In genomic region chr3:47018269-47018611, GRCh38 we compare ENCODE assay signal across 16 cellular contexts. TPM values are rescaled to one million over a fixed set of nuclear protein-coding genes. Genes with fewer than 3 reads are reported as not detected.
DNase-seq lines count a peak whose midpoint lies in the region; ATAC-seq and TF ChIP-seq lines count a peak whose summit lies in the region.
"Had no signal": no experiment of that assay in that cellular context is flagged by ENCODE, and none has a peak within 500 bp of the region (broad histone marks: within the 10 kb centered on the region; RNA-seq: fewer than 3 reads in every experiment).

No MANE protein-coding gene starts in this region.

- no peak for DNase-seq in activated naive CD4-positive, alpha-beta T cell treated with anti-CD3 and anti-CD28 coated beads for 36 hours
- DNase-seq in activated naive CD4-positive, alpha-beta T cell treated with anti-CD3 and anti-CD28 coated beads, Interleukin-2, amount 10 ng/mL, durations not matched to agents 7 days and 5 days = no peak
- DNase-seq in activated CD8-positive, alpha-beta T cell treated with anti-CD3 and anti-CD28 coated beads for 36 hours = no peak
- DNase-seq in naive B cell (no peak), right cardiac atrium (no peak), prostate gland (ENCODE audit: low spot score) (no peak)
- no peak for DNase-seq in stimulated activated naive CD4-positive, alpha-beta T cell treated with Interleukin-2 at 50 U/mL for 16 hours (lab: John Stamatoyannopoulos, UW)
- DNase-seq: activated T-cell treated with anti-CD3 and anti-CD28 coated beads for 4 hours; amniotic stem cell; NCI-H1105; stimulated activated CD4-positive, alpha-beta T cell treated with anti-CD3 and anti-CD28 coated beads, Interleukin-2, amount 100 ng/mL, for 24 hours; thyroid gland had no signal

- POLR2A ChIA-PET in activated CD8-positive, alpha-beta T cell treated with anti-CD3 and anti-CD28 coated beads for 36 hours (lab: Charles Lee) = interaction anchor here (0.6 to 6.1 kb wide), 7 partner anchors 8 to 406 kb away, joined by 3 to 25 read pairs (median 3); no protein-coding TSS in a partner anchor

- intact Hi-C loops in activated naive CD4-positive, alpha-beta T cell treated with anti-CD3 and anti-CD28 coated beads for 36 hours (cut with micrococcal nuclease) = loop anchor here (5.0 kb wide), 3 partner anchors 264 to 364 kb away; partner anchors contain the start of genes KIF9, KLHL18 and PTPN23
- intact Hi-C loops in activated CD8-positive, alpha-beta T cell treated with anti-CD3 and anti-CD28 coated beads for 36 hours (cut with micrococcal nuclease) = no loop called here
- intact Hi-C loops in right cardiac atrium (cut with DNase I) (no loop called here), prostate gland (cut with DNase I) (loop anchor here (10.0 kb wide), 1 partner anchor 147 kb away; the partner anchor contains the start of gene SETD2)

- TF ChIP-seq POLR2A in prostate gland (IDR thresholded peaks at IDR 0.05) = no peak

- H3K27me3 Mint-ChIP-seq in activated naive CD4-positive, alpha-beta T cell treated with anti-CD3 and anti-CD28 coated beads for 36 hours (ENCODE audit: low read depth) = no peaks in the 10 kb centered on the region
- H3K27me3 Mint-ChIP-seq in activated naive CD4-positive, alpha-beta T cell treated with anti-CD3 and anti-CD28 coated beads, Interleukin-2, amount 10 ng/mL, durations not matched to agents 7 days and 5 days = no peaks in the 10 kb centered on the region
- H3K27me3 Mint-ChIP-seq in activated CD8-positive, alpha-beta T cell treated with anti-CD3 and anti-CD28 coated beads for 36 hours = no peaks in the 10 kb centered on the region
- no peaks in the 10 kb centered on the region for H3K27me3 Mint-ChIP-seq in naive B cell

- CTCF ChIA-PET in activated naive CD4-positive, alpha-beta T cell treated with anti-CD3 and anti-CD28 coated beads for 36 hours (lab: Charles Lee) = no interaction called here
- CTCF ChIA-PET in activated naive CD4-positive, alpha-beta T cell treated with anti-CD3 and anti-CD28 coated beads, Interleukin-2, amount 10 ng/mL, durations not matched to agents 7 days and 5 days (lab: Charles Lee) = no interaction called here
- CTCF ChIA-PET in activated CD8-positive, alpha-beta T cell treated with anti-CD3 and anti-CD28 coated beads for 36 hours (lab: Charles Lee) = interaction anchor here (1.3 to 2.0 kb wide), 3 partner anchors 13 to 95 kb away, joined by 3 to 6 read pairs (median 5); no protein-coding TSS in a partner anchor

- H3K4me1 ChIP-seq in right cardiac atrium (ENCODE audit: control insufficient read depth, insufficient read depth, low read length) = peaks cover 3% of the 10 kb centered on the region
- H3K4me1 ChIP-seq in prostate gland (replicated peaks) = no peaks in the 10 kb centered on the region
- H3K4me1 ChIP-seq: A549 had no signal

- peaks cover 13% of the 10 kb centered on the region for H3K36me3 Mint-ChIP-seq in activated naive CD4-positive, alpha-beta T cell treated with anti-CD3 and anti-CD28 coated beads for 36 hours (ENCODE audit: low read depth)
- H3K36me3 Mint-ChIP-seq in activated naive CD4-positive, alpha-beta T cell treated with anti-CD3 and anti-CD28 coated beads, Interleukin-2, amount 10 ng/mL, durations not matched to agents 7 days and 5 days = peaks cover 46% of the 10 kb centered on the region
- peaks cover 36% of the 10 kb centered on the region for H3K36me3 Mint-ChIP-seq in activated CD8-positive, alpha-beta T cell treated with anti-CD3 and anti-CD28 coated beads for 36 hours (ENCODE audit: low read depth)
- peaks cover 0 to 9% of the 10 kb centered on the region in 2 donors for H3K36me3 Mint-ChIP-seq in naive B cell

- no peaks in the 10 kb centered on the region for H3K27me3 ChIP-seq in right cardiac atrium (ENCODE audit: control insufficient read depth, insufficient read depth)
- H3K27me3 ChIP-seq in prostate gland (replicated peaks; ENCODE audit: insufficient read depth) = no peaks in the 10 kb centered on the region
- H3K27me3 ChIP-seq: thyroid gland had no signal

- H3K4me3 Mint-ChIP-seq in activated naive CD4-positive, alpha-beta T cell treated with anti-CD3 and anti-CD28 coated beads for 36 hours = no peak overlapping the region
- no peak overlapping the region for H3K4me3 Mint-ChIP-seq in activated naive CD4-positive, alpha-beta T cell treated with anti-CD3 and anti-CD28 coated beads, Interleukin-2, amount 10 ng/mL, durations not matched to agents 7 days and 5 days
- no peak overlapping the region for H3K4me3 Mint-ChIP-seq in activated CD8-positive, alpha-beta T cell treated with anti-CD3 and anti-CD28 coated beads for 36 hours
- H3K4me3 Mint-ChIP-seq in naive B cell = no peak overlapping the region
- H3K4me3 Mint-ChIP-seq: nephron had no signal

- peak overlapping the region; percentile 55 for H3K27ac Mint-ChIP-seq in activated naive CD4-positive, alpha-beta T cell treated with anti-CD3 and anti-CD28 coated beads for 36 hours
- H3K27ac Mint-ChIP-seq in activated naive CD4-positive, alpha-beta T cell treated with anti-CD3 and anti-CD28 coated beads, Interleukin-2, amount 10 ng/mL, durations not matched to agents 7 days and 5 days = no peak overlapping the region
- peak overlapping the region; percentile 85 for H3K27ac Mint-ChIP-seq in activated CD8-positive, alpha-beta T cell treated with anti-CD3 and anti-CD28 coated beads for 36 hours
- peak overlapping the region in 4 of 6 donors; percentile 18 to 84 (median 81) for H3K27ac Mint-ChIP-seq in naive B cell

- no peak for ATAC-seq in activated CD8-positive, alpha-beta T cell treated with anti-CD3 and anti-CD28 coated beads for 36 hours
- ATAC-seq in naive B cell (ENCODE audit: low read depth in 2 of 2) = no peak
- ATAC-seq in GM18858 (IDR thresholded peaks at IDR 0.05; ENCODE audit: unreplicated experiment) = no peak
- ATAC-seq in right cardiac atrium = no peak
- ATAC-seq: A549, Right ventricle myocardium inferior had no signal

- no peaks in the 10 kb centered on the region for H3K9me3 Mint-ChIP-seq in activated naive CD4-positive, alpha-beta T cell treated with anti-CD3 and anti-CD28 coated beads for 36 hours
- no peaks in the 10 kb centered on the region for H3K9me3 Mint-ChIP-seq in activated naive CD4-positive, alpha-beta T cell treated with anti-CD3 and anti-CD28 coated beads, Interleukin-2, amount 10 ng/mL, durations not matched to agents 7 days and 5 days
- H3K9me3 Mint-ChIP-seq in activated CD8-positive, alpha-beta T cell treated with anti-CD3 and anti-CD28 coated beads for 36 hours = no peaks in the 10 kb centered on the region
- H3K9me3 Mint-ChIP-seq in naive B cell = no peaks in the 10 kb centered on the region
- H3K9me3 Mint-ChIP-seq: nephron had no signal

- H3K36me3 ChIP-seq in prostate gland = peaks cover 0 to 3% of the 10 kb centered on the region in 2 donors

- H3K9me3 ChIP-seq in right cardiac atrium (ENCODE audit: control insufficient read depth, low read length) (no peaks in the 10 kb centered on the region), prostate gland (no peaks in the 10 kb centered on the region)
- H3K9me3 ChIP-seq: A549, thyroid gland had no signal

- H3K4me3 ChIP-seq in right cardiac atrium (ENCODE audit: low read length) (no peak overlapping the region), prostate gland (no peak overlapping the region)
- H3K4me3 ChIP-seq: A549, thyroid gland had no signal

- H3K27ac ChIP-seq in right cardiac atrium (ENCODE audit: low read length) (no peak overlapping the region), prostate gland (no peak overlapping the region)
- H3K27ac ChIP-seq: A549 had no signal

- peaks cover 42% of the 10 kb centered on the region for H3K4me1 Mint-ChIP-seq in activated naive CD4-positive, alpha-beta T cell treated with anti-CD3 and anti-CD28 coated beads for 36 hours (ENCODE audit: low read depth)
- peaks cover 45% of the 10 kb centered on the region for H3K4me1 Mint-ChIP-seq in activated naive CD4-positive, alpha-beta T cell treated with anti-CD3 and anti-CD28 coated beads, Interleukin-2, amount 10 ng/mL, durations not matched to agents 7 days and 5 days
- H3K4me1 Mint-ChIP-seq in activated CD8-positive, alpha-beta T cell treated with anti-CD3 and anti-CD28 coated beads for 36 hours (ENCODE audit: low read depth) = peaks cover 63% of the 10 kb centered on the region
- peaks cover 24 to 38% (median 30%) of the 10 kb centered on the region in 3 donors for H3K4me1 Mint-ChIP-seq in naive B cell

- no peak for TF ChIP-seq CTCF in activated CD8-positive, alpha-beta T cell treated with anti-CD3 and anti-CD28 coated beads for 36 hours (IDR thresholded peaks at IDR 0.05)
- TF ChIP-seq CTCF in prostate gland (IDR thresholded peaks at IDR 0.05) = no peak

RNA-seq across cellular contexts. Expression of gene NBEAL2, which starts 38.8 kb away (rescaled TPM):
- total RNA-seq in activated naive CD4-positive, alpha-beta T cell treated with anti-CD3 and anti-CD28 coated beads for 36 hours = 10 to 100 TPM; 85.0 to 92.4 TPM
- total RNA-seq in activated CD8-positive, alpha-beta T cell treated with anti-CD3 and anti-CD28 coated beads for 36 hours = 10 to 100 TPM; 58.9 to 63.7 TPM
- polyA plus RNA-seq in naive B cell (ENCODE audit: low read depth in 6 of 6) (1 to 10 TPM in 4 of 6 donors, under 1 TPM in 1, not detected in 1; 0.34 to 2.2 (median 1.5) TPM), right cardiac atrium (13.7 TPM)
- total RNA-seq in right cardiac atrium (10 to 100 TPM; 15.9 to 20.1 (median 17.3) TPM), prostate gland (10 to 100 TPM; 25.8 to 53.5 TPM)

RNA-seq across cellular contexts. Expression of gene CCDC12, which starts 41.7 kb away (rescaled TPM):
- 10 to 100 TPM; 37.6 to 43.0 TPM for total RNA-seq in activated naive CD4-positive, alpha-beta T cell treated with anti-CD3 and anti-CD28 coated beads for 36 hours
- 10 to 100 TPM; 51.2 to 51.6 TPM for total RNA-seq in activated CD8-positive, alpha-beta T cell treated with anti-CD3 and anti-CD28 coated beads for 36 hours
- polyA plus RNA-seq in naive B cell (ENCODE audit: low read depth in 6 of 6) (100 to 1,000 TPM; 119 to 157 (median 123) TPM), right cardiac atrium (58.0 TPM)
- total RNA-seq in right cardiac atrium (10 to 100 TPM; 31.2 to 37.7 (median 34.2) TPM), prostate gland (10 to 100 TPM; 34.6 to 78.7 TPM)

Comparison
In these comparisons a context has a peak if more than half of its experiments do, and no peak if none do; other contexts are left out.
1. intact Hi-C loops: an anchor here in activated naive CD4-positive, alpha-beta T cell treated with anti-CD3 and anti-CD28 coated beads for 36 hours (5.0 kb wide) and prostate gland (10.0 kb wide); none called in activated CD8-positive, alpha-beta T cell treated with anti-CD3 and anti-CD28 coated beads for 36 hours and right cardiac atrium.